In genomic region chr7:116588225-116588624, GRCh38 we compare ENCODE assay signal across 8 cellular contexts.
A peak's percentile ranks its signal among the peaks of the same experiment; 100 is the strongest.
DNase-seq lines count a peak whose midpoint lies in the region; ATAC-seq and TF ChIP-seq lines count a peak whose summit lies in the region.

No MANE protein-coding gene starts in this region.

- TF ChIP-seq CTCF in DND-41 (IDR thresholded peaks at IDR 0.05; ENCODE audit: borderline replicate concordance, extremely low read depth, low read length, poor library complexity, severe bottlenecking), result no peak

- H3K9ac ChIP-seq in DND-41 (ENCODE audit: low read depth, low read length), result no peak overlapping the region

- intact Hi-C loops in posterior vena cava (cut with DNase I), result loop anchor here (5.0 to 10.0 kb wide), 5 partner anchors 63 to 413 kb away; partner anchors contain the start of gene CAV1 (in 1 of the 2)

- H3K4me3 ChIP-seq in DND-41 (ENCODE audit: low read depth in 1 of 2, low read length in 2 of 2), result no peak overlapping the region
- H3K4me3 ChIP-seq in mesodermal cell (ENCODE audit: extremely low read depth, insufficient read depth, low read length, poor library complexity, severe bottlenecking), result no peak overlapping the region

- peaks cover 11% of the 10 kb centered on the region for H3K27me3 ChIP-seq in DND-41 (ENCODE audit: insufficient read depth, low read length, poor library complexity)

- H3K4me1 ChIP-seq in DND-41 (ENCODE audit: insufficient read depth, low read length), result peaks cover 15% of the 10 kb centered on the region
- H3K4me1 ChIP-seq in mesodermal cell (ENCODE audit: control insufficient read depth, insufficient read depth, low read length, poor library complexity, severe bottlenecking), result peaks cover 12% of the 10 kb centered on the region

- no peaks in the 10 kb centered on the region for H4K20me1 ChIP-seq in DND-41 (ENCODE audit: insufficient read depth, low read length)

- H3K4me2 ChIP-seq in DND-41 (ENCODE audit: insufficient read depth, low read length), result no peak overlapping the region

- peak; percentile 41 for DNase-seq in DND-41
- DNase-seq in activated T-cell treated with anti-CD3 and anti-CD28 coated beads, Interleukin-2, amount 50 U/mL, for 48 hours, result peak; percentile 43 to 58
- DNase-seq in posterior vena cava (ENCODE audit: low spot score), result no peak
- DNase-seq in cerebellar nuclear complex (lab: John Stamatoyannopoulos, UW), result no peak
- DNase-seq in SW480 (ENCODE audit: low spot score), result no peak

- H3K9me3 ChIP-seq in DND-41 (ENCODE audit: insufficient read depth, low read length, severe bottlenecking) (no peaks in the 10 kb centered on the region), mesodermal cell (ENCODE audit: control insufficient read depth, low read length) (no peaks in the 10 kb centered on the region)

- no peaks in the 10 kb centered on the region for H3K36me3 ChIP-seq in DND-41 (ENCODE audit: insufficient read depth, low read length)
- no peaks in the 10 kb centered on the region for H3K36me3 ChIP-seq in mesodermal cell (ENCODE audit: control insufficient read depth, insufficient read depth, low read length)

- ATAC-seq in DND-41 (ENCODE audit: insufficient read depth, low read depth), result peak; percentile 73
- peak; percentile 51 for ATAC-seq in GM19438 (IDR thresholded peaks at IDR 0.05; ENCODE audit: low read depth, unreplicated experiment)
- ATAC-seq in HG03460 (IDR thresholded peaks at IDR 0.05; ENCODE audit: unreplicated experiment), result peak; percentile 49

- H2AFZ ChIP-seq in DND-41 (ENCODE audit: low read depth, low read length), result no peak overlapping the region

- H3K79me2 ChIP-seq in DND-41 (ENCODE audit: insufficient read depth, low read length), result no peaks in the 10 kb centered on the region

- no peak overlapping the region for H3K27ac ChIP-seq in DND-41 (ENCODE audit: low read length)
- peak overlapping the region; percentile 60 for H3K27ac ChIP-seq in mesodermal cell (ENCODE audit: low read depth, low read length, severe bottlenecking)

- WGBS in mesodermal cell (ENCODE audit: insufficient coverage in 2 of 2), 2 experiments, result no CpG with 5 or more reads among the region's 2 CpGs

Comparison
In these comparisons a context has a peak if more than half of its experiments do, and no peak if none do; other contexts are left out.
1. DNase-seq: peak in DND-41 (single experiment) and activated T-cell treated with anti-CD3 and anti-CD28 coated beads, Interleukin-2, amount 50 U/mL, for 48 hours (2 of 2); none in posterior vena cava (single experiment), cerebellar nuclear complex (0 of 2) and SW480 (single experiment).
2. Peak in every context shown above with its lines, with median percentiles within 50 percentile points of each other: ATAC-seq.